Comparison of ENCODE assay signal across 1 cellular context in the genomic region with DNA sequence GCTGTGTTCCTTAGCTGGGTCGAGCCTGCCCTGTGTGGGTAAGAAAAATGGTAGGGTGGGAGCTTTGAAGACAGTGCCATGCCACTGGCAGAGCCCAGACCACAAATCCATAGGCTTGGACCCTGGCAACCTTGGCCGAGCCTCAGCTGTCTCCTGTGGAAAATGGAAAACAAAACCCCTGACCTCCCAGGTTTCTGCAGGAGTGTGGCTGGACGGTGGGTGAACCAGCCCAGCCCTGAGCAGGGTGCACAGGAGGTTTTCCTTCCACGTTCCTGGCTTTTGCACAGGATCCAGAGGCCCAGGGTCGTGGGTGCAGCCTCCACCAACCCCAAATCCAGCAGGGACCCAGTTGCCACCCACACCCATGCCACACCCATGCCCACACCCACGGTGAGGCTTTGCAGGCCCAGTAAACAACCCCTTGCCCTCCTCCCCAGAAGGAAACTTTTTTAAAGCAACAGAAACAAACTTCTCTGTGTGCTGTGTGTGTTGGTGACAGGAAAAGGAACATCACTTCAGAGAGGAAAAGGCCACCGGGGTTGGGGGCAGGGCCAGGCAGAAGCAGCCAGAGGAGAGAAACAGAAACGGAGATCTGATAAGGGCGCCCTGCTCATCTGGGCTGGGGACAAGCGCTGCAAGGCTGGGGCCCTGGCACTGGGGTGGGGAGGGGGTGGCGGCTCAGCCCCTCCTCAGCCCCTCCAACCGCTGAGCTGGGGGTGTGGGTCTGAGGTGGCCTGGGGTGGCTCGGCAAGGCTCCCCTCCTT.
TF ChIP-seq lines count a peak whose summit lies in the region.

No MANE protein-coding gene starts in this region.

TF ChIP-seq in K562, 482 proteins besides CTCF, POLR2A, EP300 and RAD21 (continued from another document and continues in another):
- TF ChIP-seq, protein P1, sequence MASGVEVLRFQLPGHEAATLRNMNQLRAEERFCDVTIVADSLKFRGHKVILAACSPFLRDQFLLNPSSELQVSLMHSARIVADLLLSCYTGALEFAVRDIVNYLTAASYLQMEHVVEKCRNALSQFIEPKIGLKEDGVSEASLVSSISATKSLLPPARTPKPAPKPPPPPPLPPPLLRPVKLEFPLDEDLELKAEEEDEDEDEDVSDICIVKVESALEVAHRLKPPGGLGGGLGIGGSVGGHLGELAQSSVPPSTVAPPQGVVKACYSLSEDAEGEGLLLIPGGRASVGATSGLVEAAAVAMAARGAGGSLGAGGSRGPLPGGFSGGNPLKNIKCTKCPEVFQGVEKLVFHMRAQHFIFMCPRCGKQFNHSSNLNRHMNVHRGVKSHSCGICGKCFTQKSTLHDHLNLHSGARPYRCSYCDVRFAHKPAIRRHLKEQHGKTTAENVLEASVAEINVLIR (CRISPR knock-in tag; IDR thresholded peaks at IDR 0.05) = no peak
- TF ChIP-seq TCFL5 (CRISPR knock-in tag; conservative IDR thresholded peaks at IDR 0.05) = no peak
- TF ChIP-seq NFIX (CRISPR knock-in tag; IDR thresholded peaks at IDR 0.05; ENCODE audit: low read depth) = no peak
- no peak for TF ChIP-seq TARDBP (IDR thresholded peaks at IDR 0.05)
- no peak for TF ChIP-seq NCOR1 (IDR thresholded peaks at IDR 0.05)
- no peak for TF ChIP-seq TCF15 (CRISPR knock-in tag; IDR thresholded peaks at IDR 0.05)
- no peak for TF ChIP-seq RBM25 (IDR thresholded peaks at IDR 0.05; ENCODE audit: low read depth, low read length, severe bottlenecking)
- no peak for TF ChIP-seq RFX5 (IDR thresholded peaks at IDR 0.05; ENCODE audit: low read depth, low read length)
- no peak for TF ChIP-seq ZNF77 (CRISPR knock-in tag; IDR thresholded peaks at IDR 0.05)
- TF ChIP-seq STAG1 (CRISPR knock-in tag; IDR thresholded peaks at IDR 0.05; ENCODE audit: borderline replicate concordance) = no peak
- no peak for TF ChIP-seq ZNF253 (CRISPR knock-in tag; conservative IDR thresholded peaks at IDR 0.05)
- TF ChIP-seq NFYB (IDR thresholded peaks at IDR 0.05; ENCODE audit: extremely low read depth, insufficient read length) = no peak
- TF ChIP-seq, protein P2, sequence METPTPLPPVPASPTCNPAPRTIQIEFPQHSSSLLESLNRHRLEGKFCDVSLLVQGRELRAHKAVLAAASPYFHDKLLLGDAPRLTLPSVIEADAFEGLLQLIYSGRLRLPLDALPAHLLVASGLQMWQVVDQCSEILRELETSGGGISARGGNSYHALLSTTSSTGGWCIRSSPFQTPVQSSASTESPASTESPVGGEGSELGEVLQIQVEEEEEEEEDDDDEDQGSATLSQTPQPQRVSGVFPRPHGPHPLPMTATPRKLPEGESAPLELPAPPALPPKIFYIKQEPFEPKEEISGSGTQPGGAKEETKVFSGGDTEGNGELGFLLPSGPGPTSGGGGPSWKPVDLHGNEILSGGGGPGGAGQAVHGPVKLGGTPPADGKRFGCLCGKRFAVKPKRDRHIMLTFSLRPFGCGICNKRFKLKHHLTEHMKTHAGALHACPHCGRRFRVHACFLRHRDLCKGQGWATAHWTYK (CRISPR knock-in tag; IDR thresholded peaks at IDR 0.05) = no peak
- TF ChIP-seq KLF6 (CRISPR knock-in tag; IDR thresholded peaks at IDR 0.05; ENCODE audit: borderline replicate concordance) = peak; percentile 2; the same call in 1 of the 2 replicates
- TF ChIP-seq HOXB6 (CRISPR knock-in tag; IDR thresholded peaks at IDR 0.05; ENCODE audit: borderline replicate concordance) = no peak
- no peak for TF ChIP-seq KAT8 (IDR thresholded peaks at IDR 0.05; ENCODE audit: low read depth)
- no peak for TF ChIP-seq FOXJ3 (CRISPR knock-in tag; IDR thresholded peaks at IDR 0.05)
- no peak for TF ChIP-seq ERF (CRISPR knock-in tag; IDR thresholded peaks at IDR 0.05)
- no peak for TF ChIP-seq MTF1 (CRISPR knock-in tag; IDR thresholded peaks at IDR 0.05; ENCODE audit: borderline replicate concordance)
- TF ChIP-seq ZNF57 (CRISPR knock-in tag; IDR thresholded peaks at IDR 0.05) = no peak
- TF ChIP-seq, protein P3, sequence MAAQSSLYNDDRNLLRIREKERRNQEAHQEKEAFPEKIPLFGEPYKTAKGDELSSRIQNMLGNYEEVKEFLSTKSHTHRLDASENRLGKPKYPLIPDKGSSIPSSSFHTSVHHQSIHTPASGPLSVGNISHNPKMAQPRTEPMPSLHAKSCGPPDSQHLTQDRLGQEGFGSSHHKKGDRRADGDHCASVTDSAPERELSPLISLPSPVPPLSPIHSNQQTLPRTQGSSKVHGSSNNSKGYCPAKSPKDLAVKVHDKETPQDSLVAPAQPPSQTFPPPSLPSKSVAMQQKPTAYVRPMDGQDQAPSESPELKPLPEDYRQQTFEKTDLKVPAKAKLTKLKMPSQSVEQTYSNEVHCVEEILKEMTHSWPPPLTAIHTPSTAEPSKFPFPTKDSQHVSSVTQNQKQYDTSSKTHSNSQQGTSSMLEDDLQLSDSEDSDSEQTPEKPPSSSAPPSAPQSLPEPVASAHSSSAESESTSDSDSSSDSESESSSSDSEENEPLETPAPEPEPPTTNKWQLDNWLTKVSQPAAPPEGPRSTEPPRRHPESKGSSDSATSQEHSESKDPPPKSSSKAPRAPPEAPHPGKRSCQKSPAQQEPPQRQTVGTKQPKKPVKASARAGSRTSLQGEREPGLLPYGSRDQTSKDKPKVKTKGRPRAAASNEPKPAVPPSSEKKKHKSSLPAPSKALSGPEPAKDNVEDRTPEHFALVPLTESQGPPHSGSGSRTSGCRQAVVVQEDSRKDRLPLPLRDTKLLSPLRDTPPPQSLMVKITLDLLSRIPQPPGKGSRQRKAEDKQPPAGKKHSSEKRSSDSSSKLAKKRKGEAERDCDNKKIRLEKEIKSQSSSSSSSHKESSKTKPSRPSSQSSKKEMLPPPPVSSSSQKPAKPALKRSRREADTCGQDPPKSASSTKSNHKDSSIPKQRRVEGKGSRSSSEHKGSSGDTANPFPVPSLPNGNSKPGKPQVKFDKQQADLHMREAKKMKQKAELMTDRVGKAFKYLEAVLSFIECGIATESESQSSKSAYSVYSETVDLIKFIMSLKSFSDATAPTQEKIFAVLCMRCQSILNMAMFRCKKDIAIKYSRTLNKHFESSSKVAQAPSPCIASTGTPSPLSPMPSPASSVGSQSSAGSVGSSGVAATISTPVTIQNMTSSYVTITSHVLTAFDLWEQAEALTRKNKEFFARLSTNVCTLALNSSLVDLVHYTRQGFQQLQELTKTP (IDR thresholded peaks at IDR 0.05; ENCODE audit: low read depth in 1 of 2, partially characterized antibody in 2 of 2) = peak in 1 of 2 experiments; percentile 62
- no peak; the same call in 1 of the 2 replicates for TF ChIP-seq HLTF (IDR thresholded peaks at IDR 0.05)
- TF ChIP-seq ILK (tag; IDR thresholded peaks at IDR 0.05; ENCODE audit: borderline replicate concordance, low read depth) = no peak
- TF ChIP-seq NFIC (IDR thresholded peaks at IDR 0.05) = peak; percentile 35; the same call in 1 of the 2 replicates
- TF ChIP-seq, protein P4, sequence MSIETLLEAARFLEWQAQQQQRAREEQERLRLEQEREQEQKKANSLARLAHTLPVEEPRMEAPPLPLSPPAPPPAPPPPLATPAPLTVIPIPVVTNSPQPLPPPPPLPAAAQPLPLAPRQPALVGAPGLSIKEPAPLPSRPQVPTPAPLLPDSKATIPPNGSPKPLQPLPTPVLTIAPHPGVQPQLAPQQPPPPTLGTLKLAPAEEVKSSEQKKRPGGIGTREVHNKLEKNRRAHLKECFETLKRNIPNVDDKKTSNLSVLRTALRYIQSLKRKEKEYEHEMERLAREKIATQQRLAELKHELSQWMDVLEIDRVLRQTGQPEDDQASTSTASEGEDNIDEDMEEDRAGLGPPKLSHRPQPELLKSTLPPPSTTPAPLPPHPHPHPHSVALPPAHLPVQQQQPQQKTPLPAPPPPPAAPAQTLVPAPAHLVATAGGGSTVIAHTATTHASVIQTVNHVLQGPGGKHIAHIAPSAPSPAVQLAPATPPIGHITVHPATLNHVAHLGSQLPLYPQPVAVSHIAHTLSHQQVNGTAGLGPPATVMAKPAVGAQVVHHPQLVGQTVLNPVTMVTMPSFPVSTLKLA (conservative IDR thresholded peaks at IDR 0.05) = no peak
- no peak for TF ChIP-seq ZNF785 (CRISPR knock-in tag; IDR thresholded peaks at IDR 0.05)
- TF ChIP-seq CHD2 (IDR thresholded peaks at IDR 0.05; ENCODE audit: low read depth, low read length) = peak; percentile 55
- no peak for TF ChIP-seq PML (IDR thresholded peaks at IDR 0.05; ENCODE audit: low read length)
- TF ChIP-seq TOE1 (IDR thresholded peaks at IDR 0.05; ENCODE audit: borderline replicate concordance) = peak; percentile 53; the same call in 1 of the 2 replicates
- TF ChIP-seq TOE1 (CRISPR knock-in tag; IDR thresholded peaks at IDR 0.05; ENCODE audit: borderline replicate concordance, low read depth) = no peak
- no peak for TF ChIP-seq STAT6 (CRISPR knock-in tag; IDR thresholded peaks at IDR 0.05)
- no peak for TF ChIP-seq KDM4B (IDR thresholded peaks at IDR 0.05; ENCODE audit: borderline replicate concordance in 2 of 2, low read depth in 1 of 2)
- peak; percentile 55 for TF ChIP-seq CCNT2 (IDR thresholded peaks at IDR 0.05; ENCODE audit: borderline replicate concordance, extremely low read depth, insufficient read length, low read depth, low read length)
- no peak for TF ChIP-seq MXI1 (IDR thresholded peaks at IDR 0.05; ENCODE audit: low read depth, low read length)
- no peak for TF ChIP-seq TRIM28 (IDR thresholded peaks at IDR 0.05)
- peak; percentile 25 to 28; a peak in 1 of 4 replicates for TF ChIP-seq NRF1 (conservative IDR thresholded peaks at IDR 0.05 in 1 of 2, IDR thresholded peaks at IDR 0.05 in 1 of 2)
- TF ChIP-seq XRCC5 (IDR thresholded peaks at IDR 0.05; ENCODE audit: low read depth, low read length) = no peak
- TF ChIP-seq, protein P5, sequence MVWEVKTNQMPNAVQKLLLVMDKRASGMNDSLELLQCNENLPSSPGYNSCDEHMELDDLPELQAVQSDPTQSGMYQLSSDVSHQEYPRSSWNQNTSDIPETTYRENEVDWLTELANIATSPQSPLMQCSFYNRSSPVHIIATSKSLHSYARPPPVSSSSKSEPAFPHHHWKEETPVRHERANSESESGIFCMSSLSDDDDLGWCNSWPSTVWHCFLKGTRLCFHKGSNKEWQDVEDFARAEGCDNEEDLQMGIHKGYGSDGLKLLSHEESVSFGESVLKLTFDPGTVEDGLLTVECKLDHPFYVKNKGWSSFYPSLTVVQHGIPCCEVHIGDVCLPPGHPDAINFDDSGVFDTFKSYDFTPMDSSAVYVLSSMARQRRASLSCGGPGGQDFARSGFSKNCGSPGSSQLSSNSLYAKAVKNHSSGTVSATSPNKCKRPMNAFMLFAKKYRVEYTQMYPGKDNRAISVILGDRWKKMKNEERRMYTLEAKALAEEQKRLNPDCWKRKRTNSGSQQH (CRISPR knock-in tag; IDR thresholded peaks at IDR 0.05) = no peak
- no peak for TF ChIP-seq ZNF551 (CRISPR knock-in tag; IDR thresholded peaks at IDR 0.05)
- TF ChIP-seq ESRRB (CRISPR knock-in tag; IDR thresholded peaks at IDR 0.05; ENCODE audit: borderline replicate concordance) = no peak
- TF ChIP-seq ZNF146 (CRISPR knock-in tag; IDR thresholded peaks at IDR 0.05; ENCODE audit: unreplicated experiment) = no peak
- no peak for TF ChIP-seq KLF10 (CRISPR knock-in tag; IDR thresholded peaks at IDR 0.05)
- no peak for TF ChIP-seq C11orf30 (IDR thresholded peaks at IDR 0.05; ENCODE audit: low read depth)
- TF ChIP-seq SNRNP70 (optimal IDR thresholded peaks at IDR 0.05; ENCODE audit: low read depth, low read length) = no peak
- TF ChIP-seq MYNN (IDR thresholded peaks at IDR 0.05) = peak; percentile 82
- no peak for TF ChIP-seq MYNN (CRISPR knock-in tag; IDR thresholded peaks at IDR 0.05)
- TF ChIP-seq, protein P6, sequence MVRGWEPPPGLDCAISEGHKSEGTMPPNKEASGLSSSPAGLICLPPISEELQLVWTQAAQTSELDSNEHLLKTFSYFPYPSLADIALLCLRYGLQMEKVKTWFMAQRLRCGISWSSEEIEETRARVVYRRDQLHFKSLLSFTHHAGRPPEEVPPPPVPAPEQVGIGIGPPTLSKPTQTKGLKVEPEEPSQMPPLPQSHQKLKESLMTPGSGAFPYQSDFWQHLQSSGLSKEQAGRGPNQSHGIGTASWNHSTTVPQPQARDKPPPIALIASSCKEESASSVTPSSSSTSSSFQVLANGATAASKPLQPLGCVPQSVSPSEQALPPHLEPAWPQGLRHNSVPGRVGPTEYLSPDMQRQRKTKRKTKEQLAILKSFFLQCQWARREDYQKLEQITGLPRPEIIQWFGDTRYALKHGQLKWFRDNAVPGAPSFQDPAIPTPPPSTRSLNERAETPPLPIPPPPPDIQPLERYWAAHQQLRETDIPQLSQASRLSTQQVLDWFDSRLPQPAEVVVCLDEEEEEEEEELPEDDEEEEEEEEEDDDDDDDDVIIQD (CRISPR knock-in tag; IDR thresholded peaks at IDR 0.05) = no peak
- peak; percentile 42; the same call in 1 of the 2 replicates for TF ChIP-seq ATF7 (IDR thresholded peaks at IDR 0.05)
- TF ChIP-seq USF1 (CRISPR knock-in tag; IDR thresholded peaks at IDR 0.05) = no peak
- peak in 1 of 2 experiments; percentile 58; a peak in 1 of 4 replicates for TF ChIP-seq TEAD1 (CRISPR knock-in tag; IDR thresholded peaks at IDR 0.05)
- TF ChIP-seq CEBPG (CRISPR knock-in tag; IDR thresholded peaks at IDR 0.05) = no peak
- no peak for TF ChIP-seq CEBPG (tag; conservative IDR thresholded peaks at IDR 0.05 in 1 of 2, IDR thresholded peaks at IDR 0.05 in 1 of 2)
- TF ChIP-seq L3MBTL2 (IDR thresholded peaks at IDR 0.05) = no peak
- peak; percentile 45 for TF ChIP-seq MTA1 (IDR thresholded peaks at IDR 0.05; ENCODE audit: borderline replicate concordance)
- peak; percentile 11; the same call in 1 of the 2 replicates for TF ChIP-seq TAF7 (tag; IDR thresholded peaks at IDR 0.05)
- no peak for TF ChIP-seq RBM15 (IDR thresholded peaks at IDR 0.05; ENCODE audit: insufficient read depth, low read length)
